In genomic region chr12:102902093-102902492, GRCh38 we compare ENCODE assay signal across 38 cellular contexts. TPM values are rescaled to one million over a fixed set of nuclear protein-coding genes. Genes with fewer than 3 reads are reported as not detected.
"Had no signal": no experiment of that assay in that cellular context is flagged by ENCODE, and none has a peak within 500 bp of the region (broad histone marks: within the 10 kb centered on the region; RNA-seq: fewer than 3 reads in every experiment).

No MANE protein-coding gene starts in this region.

- H3K4me1 Mint-ChIP-seq: activated CD4-positive, alpha-beta T cell treated with anti-CD3 and anti-CD28 coated beads for 36 hours; activated CD4-positive, alpha-beta T cell treated with anti-CD3 and anti-CD28 coated beads, Interleukin-2, amount 10 ng/mL, durations not matched to agents 24 days and 14 days; activated CD8-positive, alpha-beta memory T cell treated with anti-CD3 and anti-CD28 coated beads, Interleukin-2, amount 10 ng/mL, durations not matched to agents 7 days and 5 days; activated naive CD4-positive, alpha-beta T cell treated with anti-CD3 and anti-CD28 coated beads, Interleukin-2, amount 50 U/mL, for 24 hours; activated naive CD8-positive, alpha-beta T cell treated with anti-CD3 and anti-CD28 coated beads for 36 hours; activated naive CD8-positive, alpha-beta T cell treated with anti-CD3 and anti-CD28 coated beads, Interleukin-2, amount 50 U/mL, for 24 hours had no signal

- H3K4me3 ChIP-seq: adrenal gland, body of pancreas, esophagus squamous epithelium, gastroesophageal sphincter, heart right ventricle, hepatocyte had no signal

- H3K36me3 Mint-ChIP-seq: activated CD4-positive, alpha-beta memory T cell treated with anti-CD3 and anti-CD28 coated beads for 36 hours; activated CD8-positive, alpha-beta memory T cell treated with anti-CD3 and anti-CD28 coated beads, Interleukin-2, amount 10 ng/mL, durations not matched to agents 7 days and 5 days; activated naive CD4-positive, alpha-beta T cell treated with anti-CD3 and anti-CD28 coated beads, Interleukin-2, amount 50 U/mL, for 24 hours; activated naive CD8-positive, alpha-beta T cell treated with anti-CD3 and anti-CD28 coated beads for 36 hours had no signal

- H3K27ac Mint-ChIP-seq: activated CD4-positive, alpha-beta memory T cell treated with anti-CD3 and anti-CD28 coated beads for 36 hours; activated CD4-positive, alpha-beta T cell treated with anti-CD3 and anti-CD28 coated beads for 36 hours; activated CD4-positive, alpha-beta T cell treated with anti-CD3 and anti-CD28 coated beads, Interleukin-2, amount 10 ng/mL, durations not matched to agents 24 days and 14 days; activated CD8-positive, alpha-beta memory T cell treated with anti-CD3 and anti-CD28 coated beads, Interleukin-2, amount 10 ng/mL, durations not matched to agents 7 days and 5 days; activated CD8-positive, alpha-beta T cell treated with anti-CD3 and anti-CD28 coated beads, Interleukin-2, amount 10 ng/mL, durations not matched to agents 7 days and 5 days; activated naive CD4-positive, alpha-beta T cell treated with anti-CD3 and anti-CD28 coated beads for 36 hours; activated naive CD4-positive, alpha-beta T cell treated with anti-CD3 and anti-CD28 coated beads, Interleukin-2, amount 50 U/mL, for 24 hours; activated naive CD8-positive, alpha-beta T cell treated with anti-CD3 and anti-CD28 coated beads for 36 hours; activated naive CD8-positive, alpha-beta T cell treated with anti-CD3 and anti-CD28 coated beads, Interleukin-2, amount 50 U/mL, for 24 hours; activated T-helper 1 cell treated with anti-CD3 and anti-CD28 coated beads, Interleukin-12 subunit alpha, Interleukin-12 subunit beta, Interleukin-2, Interleukin-4 antibody, amounts not matched to agents 30 ng/mL and 10 ng/mL and 1 ng/mL, durations not matched to agents 14 hours and 24 hours and 36 hours; activated T-helper 2 cell treated with anti-CD3 and anti-CD28 coated beads, Interferon-gamma antibody, Interleukin-2, Interleukin-4, amounts not matched to agents 10 μg/mL and 5 μg/mL and 100 μg/mL, durations not matched to agents 14 hours and 24 hours and 36 hours had no signal

- H3K4me1 ChIP-seq: adrenal gland, esophagus squamous epithelium, gastroesophageal sphincter, heart right ventricle had no signal

- DNase-seq: activated CD4-positive, alpha-beta memory T cell treated with anti-CD3 and anti-CD28 coated beads for 36 hours; activated CD4-positive, alpha-beta T cell treated with anti-CD3 and anti-CD28 coated beads for 36 hours; activated CD4-positive, alpha-beta T cell treated with anti-CD3 and anti-CD28 coated beads, Interleukin-2, amount 10 ng/mL, durations not matched to agents 24 days and 14 days; activated CD4-positive, CD25-positive, alpha-beta regulatory T cell; activated CD4-positive, CD25-positive, alpha-beta regulatory T cell treated with anti-CD3 and anti-CD28 coated beads, Interleukin-2, amount 50 U/mL, for 72 hours; activated CD8-positive, alpha-beta memory T cell treated with anti-CD3 and anti-CD28 coated beads, Interleukin-2, amount 10 ng/mL, durations not matched to agents 7 days and 5 days; activated CD8-positive, alpha-beta memory T cell treated with anti-CD3 and anti-CD28 coated beads, Interleukin-2, amount 50 U/mL, for 4 hours; activated CD8-positive, alpha-beta T cell treated with anti-CD3 and anti-CD28 coated beads, Interleukin-2, amount 10 ng/mL, durations not matched to agents 7 days and 5 days; activated effector memory CD4-positive, alpha-beta T cell treated with anti-CD3 and anti-CD28 coated beads, Interleukin-2, amount 50 U/mL, for 16 hours; activated naive CD4-positive, alpha-beta T cell treated with anti-CD3 and anti-CD28 coated beads for 36 hours; activated naive CD8-positive, alpha-beta T cell treated with anti-CD3 and anti-CD28 coated beads for 36 hours; activated naive CD8-positive, alpha-beta T cell treated with anti-CD3 and anti-CD28 coated beads, Interleukin-2, amount 50 U/mL, for 24 hours; activated T-cell treated with anti-CD3 and anti-CD28 coated beads, Interleukin-2, amount 50 U/mL, for 1 hour; activated T-cell treated with anti-CD3 and anti-CD28 coated beads, Interleukin-2, amount 50 U/mL, for 48 hours; adrenal gland; amygdala; aorta; body of pancreas; caudate nucleus; cortex of kidney; effector CD8-positive, alpha-beta T cell; esophagus squamous epithelium; foreskin melanocyte; heart right ventricle had no signal

- H3K27me3 ChIP-seq: adrenal gland, body of pancreas, esophagus squamous epithelium, heart right ventricle, hepatocyte had no signal

- H3K27ac ChIP-seq: adrenal gland, body of pancreas, epithelial cell of prostate, esophagus squamous epithelium, gastroesophageal sphincter, heart right ventricle, hepatocyte had no signal

- H3K36me3 ChIP-seq: adrenal gland, esophagus squamous epithelium, gastroesophageal sphincter, heart right ventricle had no signal

- H3K4me3 Mint-ChIP-seq: activated CD4-positive, alpha-beta memory T cell treated with anti-CD3 and anti-CD28 coated beads for 36 hours; activated CD4-positive, alpha-beta T cell treated with anti-CD3 and anti-CD28 coated beads for 36 hours; activated CD4-positive, alpha-beta T cell treated with anti-CD3 and anti-CD28 coated beads, Interleukin-2, amount 10 ng/mL, durations not matched to agents 24 days and 14 days; activated CD8-positive, alpha-beta memory T cell treated with anti-CD3 and anti-CD28 coated beads, Interleukin-2, amount 10 ng/mL, durations not matched to agents 7 days and 5 days; activated CD8-positive, alpha-beta T cell treated with anti-CD3 and anti-CD28 coated beads, Interleukin-2, amount 10 ng/mL, durations not matched to agents 7 days and 5 days; activated naive CD4-positive, alpha-beta T cell treated with anti-CD3 and anti-CD28 coated beads for 36 hours; activated naive CD4-positive, alpha-beta T cell treated with anti-CD3 and anti-CD28 coated beads, Interleukin-2, amount 50 U/mL, for 24 hours; activated naive CD8-positive, alpha-beta T cell treated with anti-CD3 and anti-CD28 coated beads for 36 hours; activated naive CD8-positive, alpha-beta T cell treated with anti-CD3 and anti-CD28 coated beads, Interleukin-2, amount 50 U/mL, for 24 hours; activated T-helper 1 cell treated with anti-CD3 and anti-CD28 coated beads, Interleukin-12 subunit alpha, Interleukin-12 subunit beta, Interleukin-2, Interleukin-4 antibody, amounts not matched to agents 30 ng/mL and 10 ng/mL and 1 ng/mL, durations not matched to agents 14 hours and 24 hours and 36 hours had no signal

- H3K9me3 ChIP-seq: adrenal gland, body of pancreas, esophagus squamous epithelium, gastroesophageal sphincter had no signal

- H3K9me3 Mint-ChIP-seq: activated CD4-positive, alpha-beta memory T cell treated with anti-CD3 and anti-CD28 coated beads for 36 hours; activated CD4-positive, alpha-beta T cell treated with anti-CD3 and anti-CD28 coated beads, Interleukin-2, amount 10 ng/mL, durations not matched to agents 24 days and 14 days; activated naive CD4-positive, alpha-beta T cell treated with anti-CD3 and anti-CD28 coated beads for 36 hours; activated naive CD4-positive, alpha-beta T cell treated with anti-CD3 and anti-CD28 coated beads, Interleukin-2, amount 50 U/mL, for 24 hours; activated naive CD8-positive, alpha-beta T cell treated with anti-CD3 and anti-CD28 coated beads for 36 hours; activated naive CD8-positive, alpha-beta T cell treated with anti-CD3 and anti-CD28 coated beads, Interleukin-2, amount 50 U/mL, for 24 hours; activated T-helper 1 cell treated with anti-CD3 and anti-CD28 coated beads, Interleukin-12 subunit alpha, Interleukin-12 subunit beta, Interleukin-2, Interleukin-4 antibody, amounts not matched to agents 30 ng/mL and 10 ng/mL and 1 ng/mL, durations not matched to agents 14 hours and 24 hours and 36 hours; activated T-helper 2 cell treated with anti-CD3 and anti-CD28 coated beads, Interferon-gamma antibody, Interleukin-2, Interleukin-4, amounts not matched to agents 10 μg/mL and 5 μg/mL and 100 μg/mL, durations not matched to agents 14 hours and 24 hours and 36 hours had no signal

- ATAC-seq: activated CD4-positive, alpha-beta T cell treated with anti-CD3 and anti-CD28 coated beads for 36 hours; activated CD8-positive, alpha-beta memory T cell treated with anti-CD3 and anti-CD28 coated beads, Interleukin-2, amount 10 ng/mL, durations not matched to agents 7 days and 5 days; activated CD8-positive, alpha-beta T cell treated with anti-CD3 and anti-CD28 coated beads, Interleukin-2, amount 10 ng/mL, durations not matched to agents 7 days and 5 days; activated naive CD8-positive, alpha-beta T cell treated with anti-CD3 and anti-CD28 coated beads, Interleukin-2, amount 50 U/mL, for 24 hours; body of pancreas; gastroesophageal sphincter; heart right ventricle had no signal

RNA-seq across cellular contexts. Expression of gene PAH, which starts 15.0 kb away (rescaled TPM):
- total RNA-seq: activated CD4-positive, alpha-beta memory T cell treated with anti-CD3 and anti-CD28 coated beads for 36 hours; activated CD4-positive, alpha-beta T cell treated with anti-CD3 and anti-CD28 coated beads for 36 hours; activated CD4-positive, alpha-beta T cell treated with anti-CD3 and anti-CD28 coated beads, Interleukin-2, amount 10 ng/mL, durations not matched to agents 24 days and 14 days; activated CD8-positive, alpha-beta memory T cell treated with anti-CD3 and anti-CD28 coated beads for 36 hours; activated CD8-positive, alpha-beta memory T cell treated with anti-CD3 and anti-CD28 coated beads, Interleukin-2, amount 10 ng/mL, durations not matched to agents 7 days and 5 days; activated CD8-positive, alpha-beta T cell treated with anti-CD3 and anti-CD28 coated beads, Interleukin-2, amount 10 ng/mL, durations not matched to agents 7 days and 5 days; activated naive CD4-positive, alpha-beta T cell treated with anti-CD3 and anti-CD28 coated beads for 36 hours; activated naive CD8-positive, alpha-beta T cell treated with anti-CD3 and anti-CD28 coated beads for 36 hours; activated T-helper 1 cell treated with anti-CD3 and anti-CD28 coated beads, Interleukin-12 subunit alpha, Interleukin-12 subunit beta, Interleukin-2, Interleukin-4 antibody, amounts not matched to agents 30 ng/mL and 10 ng/mL and 1 ng/mL, durations not matched to agents 14 hours and 24 hours and 36 hours; activated T-helper 2 cell treated with anti-CD3 and anti-CD28 coated beads, Interferon-gamma antibody, Interleukin-2, Interleukin-4, amounts not matched to agents 10 μg/mL and 5 μg/mL and 100 μg/mL, durations not matched to agents 14 hours and 24 hours and 36 hours; aorta; chondrocyte; dermis microvascular lymphatic vessel endothelial cell; endothelial cell of umbilical vein; esophagus squamous epithelium; fibroblast of lung; fibroblast of villous mesenchyme; glomerular endothelial cell; heart right ventricle; T-helper 2 cell treated with Interferon-gamma antibody and Interleukin-4, amounts not matched to agents 100 ng/mL and 5 ng/mL, for 36 hours had no signal

RNA-seq across cellular contexts. Expression of gene ASCL1, which starts 55.4 kb away (rescaled TPM):
- total RNA-seq: activated CD4-positive, alpha-beta memory T cell treated with anti-CD3 and anti-CD28 coated beads for 36 hours; activated CD4-positive, alpha-beta T cell treated with anti-CD3 and anti-CD28 coated beads for 36 hours; activated CD8-positive, alpha-beta memory T cell treated with anti-CD3 and anti-CD28 coated beads for 36 hours; activated CD8-positive, alpha-beta memory T cell treated with anti-CD3 and anti-CD28 coated beads, Interleukin-2, amount 10 ng/mL, durations not matched to agents 7 days and 5 days; activated CD8-positive, alpha-beta T cell treated with anti-CD3 and anti-CD28 coated beads, Interleukin-2, amount 10 ng/mL, durations not matched to agents 7 days and 5 days; activated naive CD4-positive, alpha-beta T cell treated with anti-CD3 and anti-CD28 coated beads for 36 hours; activated naive CD8-positive, alpha-beta T cell treated with anti-CD3 and anti-CD28 coated beads for 36 hours; activated T-helper 2 cell treated with anti-CD3 and anti-CD28 coated beads, Interferon-gamma antibody, Interleukin-2, Interleukin-4, amounts not matched to agents 10 μg/mL and 5 μg/mL and 100 μg/mL, durations not matched to agents 14 hours and 24 hours and 36 hours; aorta; body of pancreas; chondrocyte; dermis microvascular lymphatic vessel endothelial cell; endothelial cell of umbilical vein; esophagus squamous epithelium; fibroblast of lung; fibroblast of villous mesenchyme; glomerular endothelial cell; heart right ventricle; T-helper 2 cell treated with Interferon-gamma antibody and Interleukin-4, amounts not matched to agents 100 ng/mL and 5 ng/mL, for 36 hours had no signal
